Comparison of ENCODE assay signal across 18 cellular contexts in the genomic region with DNA sequence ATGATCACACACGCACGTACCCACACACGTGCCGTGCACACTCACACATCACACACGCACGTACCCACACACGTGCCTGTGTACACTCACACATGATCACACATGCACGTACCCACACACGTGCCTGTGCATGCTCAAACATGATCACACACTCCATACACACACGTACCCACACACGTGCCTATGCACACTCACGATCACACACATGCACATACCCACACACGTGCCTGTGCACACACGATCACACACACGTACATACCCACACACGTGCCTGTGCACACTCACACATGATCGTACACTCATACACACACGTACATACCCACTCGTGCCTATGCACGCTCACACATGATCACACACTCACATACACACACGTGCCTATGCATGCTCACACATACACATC.
DNase-seq lines count a peak whose midpoint lies in the region; ATAC-seq, FAIRE-seq and TF ChIP-seq lines count a peak whose summit lies in the region.
"Had no signal": no experiment of that assay in that cellular context is flagged by ENCODE, and none has a peak within 500 bp of the region (broad histone marks: within the 10 kb centered on the region; RNA-seq: fewer than 3 reads in every experiment).

No MANE protein-coding gene starts in this region.

- POLR2A ChIA-PET in MCF 10A (lab: Yijun Ruan, JAX): interaction anchor here (0.6 kb wide), 1 partner anchor 971 kb away, joined by 3 read pairs; no protein-coding TSS in a partner anchor

- H3K9me3 Mint-ChIP-seq in MCF 10A (ENCODE audit: unreplicated experiment) (no peaks in the 10 kb centered on the region), endothelial cell (ENCODE audit: unreplicated experiment) (no peaks in the 10 kb centered on the region)

- FAIRE-seq in urothelium cell line (lab: Jason Lieb, UNC): peak; percentile 97

- H3K4me3 ChIP-seq in breast epithelium (no peak overlapping the region), OCI-LY3 (ENCODE audit: low read length) (peak overlapping the region; percentile 68)

- H3K4me1 ChIP-seq in breast epithelium (no peaks in the 10 kb centered on the region), OCI-LY3 (ENCODE audit: low read length) (peaks cover 59% of the 10 kb centered on the region)

- H3K4me1 Mint-ChIP-seq in MCF 10A (ENCODE audit: insufficient read depth, unreplicated experiment) (no peaks in the 10 kb centered on the region), endothelial cell (ENCODE audit: unreplicated experiment) (peaks cover 28% of the 10 kb centered on the region)

- H4K20me1 ChIP-seq in OCI-LY3 (ENCODE audit: insufficient read depth, low read length): no peaks in the 10 kb centered on the region

- CTCF ChIA-PET in MCF 10A (lab: Yijun Ruan, JAX): interaction anchor here (0.7 to 1.0 kb wide), 2 partner anchors 17 to 19 kb away, joined by 3 read pairs; no protein-coding TSS in a partner anchor

- no peak for ATAC-seq in GM19351 (IDR thresholded peaks at IDR 0.05; ENCODE audit: unreplicated experiment)
- ATAC-seq in GM18907 (IDR thresholded peaks at IDR 0.05; ENCODE audit: unreplicated experiment): no peak

- TF ChIP-seq CTCF in MCF 10A (IDR thresholded peaks at IDR 0.05; ENCODE audit: unreplicated experiment): no peak
- TF ChIP-seq CTCF in breast epithelium (IDR thresholded peaks at IDR 0.05): no peak
- no peak for TF ChIP-seq CTCF in OCI-LY3 (IDR thresholded peaks at IDR 0.05; ENCODE audit: low read depth, low read length)
- no peak for TF ChIP-seq CTCF in endothelial cell (IDR thresholded peaks at IDR 0.05; ENCODE audit: unreplicated experiment)

- no peaks in the 10 kb centered on the region for H3K79me2 ChIP-seq in OCI-LY3 (ENCODE audit: low read length)

- intact Hi-C loops in MCF 10A (cut with micrococcal nuclease) (no loop called here), breast epithelium (cut with DNase I; ENCODE audit: low total_unique reads) (no loop called here)

- H3K9ac ChIP-seq in OCI-LY3 (ENCODE audit: low read length): 0 out of 2 replicates have a peak overlapping the region, but pooled peaks have one; percentile 2

- BruUV-seq in MCF 10A (replicated peaks; lab: Mats Ljungman, UMichigan): no TSS peak

- H3K27ac ChIP-seq in breast epithelium (no peak overlapping the region), OCI-LY3 (ENCODE audit: low read length) (no peak overlapping the region)
- H3K27ac ChIP-seq: 22Rv1 had no signal

- H3K27ac Mint-ChIP-seq in MCF 10A (ENCODE audit: low read depth, unreplicated experiment): peak overlapping the region; percentile 22
- peak overlapping the region; percentile 79 for H3K27ac Mint-ChIP-seq in endothelial cell (ENCODE audit: unreplicated experiment)

- TF ChIP-seq POLR2A in breast epithelium (IDR thresholded peaks at IDR 0.05): no peak

- no peaks in the 10 kb centered on the region for H3K9me3 ChIP-seq in breast epithelium
- peaks cover 4% of the 10 kb centered on the region; the same call in 1 of the 2 replicates for H3K9me3 ChIP-seq in OCI-LY3 (ENCODE audit: insufficient read depth, low read length)

- H2AFZ ChIP-seq in OCI-LY3 (ENCODE audit: low read depth, low read length): no peak overlapping the region

- H3K36me3 Mint-ChIP-seq in MCF 10A (ENCODE audit: insufficient read depth, unreplicated experiment): peaks cover 13% of the 10 kb centered on the region
- peaks cover 78% of the 10 kb centered on the region for H3K36me3 Mint-ChIP-seq in endothelial cell (ENCODE audit: low read depth, unreplicated experiment)

- no peak for DNase-seq in MCF 10A (ENCODE audit: unreplicated experiment)
- DNase-seq in breast epithelium (ENCODE audit: low spot score in 2 of 2): no peak
- DNase-seq in endothelial cell (ENCODE audit: low spot score): no peak
- no peak for DNase-seq in urothelium cell line (ENCODE audit: low spot score)
- no peak for DNase-seq in activated CD8-positive, alpha-beta memory T cell treated with anti-CD3 and anti-CD28 coated beads, Interleukin-2, amount 50 U/mL, for 4 hours
- DNase-seq: DMS53, GOT3, NCI-H1417 treated with DMSO at 0.1 percent for 48 hours, NCI-H1930, NCI-H2171, NCI-H446, NCI-H69, OCI-M1, SIG-M5 had no signal

- H3K27me3 ChIP-seq in breast epithelium (no peaks in the 10 kb centered on the region), OCI-LY3 (ENCODE audit: low read depth, low read length) (peaks cover 56% of the 10 kb centered on the region)

- H3K36me3 ChIP-seq in breast epithelium: no peaks in the 10 kb centered on the region
- H3K36me3 ChIP-seq in OCI-LY3 (replicated peaks; ENCODE audit: low read depth, low read length): no peaks in the 10 kb centered on the region

- peak overlapping the region; percentile 83 for H3K4me2 ChIP-seq in OCI-LY3 (ENCODE audit: low read length)

- H3K4me3 Mint-ChIP-seq in MCF 10A (ENCODE audit: unreplicated experiment) (no peak overlapping the region), endothelial cell (ENCODE audit: unreplicated experiment) (peak overlapping the region; percentile 70)

- no peaks in the 10 kb centered on the region for H3K27me3 Mint-ChIP-seq in MCF 10A (ENCODE audit: insufficient read depth, unreplicated experiment)
- H3K27me3 Mint-ChIP-seq in endothelial cell (ENCODE audit: unreplicated experiment): peaks cover 28% of the 10 kb centered on the region
